ENCODE assay signal across 12 cellular contexts in the genomic region with DNA sequence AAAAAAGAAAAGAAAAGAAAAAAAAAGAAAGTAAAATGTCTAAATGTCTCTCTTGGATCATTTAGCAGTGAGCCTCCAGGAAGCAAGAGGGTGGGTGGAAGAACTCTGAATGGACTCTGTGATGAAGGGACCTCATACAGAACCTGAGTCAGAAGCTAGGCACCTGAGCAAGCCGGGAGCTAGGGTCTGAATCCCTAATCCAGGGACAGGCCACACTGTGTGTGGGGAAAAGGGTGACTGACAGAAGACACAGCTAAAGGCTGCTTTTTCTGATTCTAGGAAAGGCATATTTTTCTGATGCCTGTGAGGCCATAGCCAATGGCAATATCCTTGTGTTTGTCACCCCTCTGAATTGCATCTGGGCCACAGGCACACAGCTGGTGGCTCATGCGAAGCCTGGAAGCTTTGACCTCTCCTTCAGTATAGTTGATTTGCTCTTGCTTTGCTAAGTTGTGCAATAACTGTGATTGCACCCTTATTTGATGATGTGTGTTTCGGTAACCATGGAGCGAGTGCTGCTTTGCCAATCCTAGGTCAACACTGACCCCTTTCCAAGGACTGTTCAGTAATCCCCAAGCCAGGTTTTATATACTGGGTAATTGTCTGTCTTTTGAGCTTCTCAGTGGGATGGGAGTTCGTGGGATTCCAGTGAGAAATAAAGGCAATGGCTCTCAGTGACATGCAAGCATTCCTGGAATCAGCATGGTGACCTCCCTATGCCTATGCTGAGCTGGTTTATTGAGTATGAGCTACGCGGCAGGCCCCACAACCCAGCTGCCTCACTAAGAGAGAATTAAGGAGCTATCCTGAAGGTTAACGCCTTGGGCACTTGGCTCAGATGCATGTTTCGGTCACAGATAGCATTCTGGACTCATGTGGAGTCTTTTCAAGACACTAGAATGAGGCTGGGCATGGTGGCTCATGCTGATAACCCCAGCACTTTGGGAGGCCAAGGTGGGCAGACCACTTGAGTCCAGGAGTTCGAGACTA. TPM values are rescaled to one million over a fixed set of nuclear protein-coding genes. Genes with fewer than 3 reads are reported as not detected.
DNase-seq lines count a peak whose midpoint lies in the region; ATAC-seq and TF ChIP-seq lines count a peak whose summit lies in the region.
"Had no signal": no experiment of that assay in that cellular context is flagged by ENCODE, and none has a peak within 500 bp of the region (broad histone marks: within the 10 kb centered on the region; RNA-seq: fewer than 3 reads in every experiment).

No MANE protein-coding gene starts in this region.

- intact Hi-C loops in Panc1 (cut with micrococcal nuclease; ENCODE audit: unreplicated experiment): no loop called here
- intact Hi-C loops in CD4-positive, alpha-beta memory T cell (cut with micrococcal nuclease): no loop called here

- no peaks in the 10 kb centered on the region for H3K36me3 Mint-ChIP-seq in CD4-positive, alpha-beta memory T cell

- no TSS peak for BruUV-seq in Panc1 (replicated peaks; lab: Mats Ljungman, UMichigan)

- no peaks in the 10 kb centered on the region for H3K4me1 ChIP-seq in Panc1 (ENCODE audit: control insufficient read depth, insufficient read depth, low read length)
- H3K4me1 ChIP-seq in CD4-positive, alpha-beta memory T cell (ENCODE audit: insufficient read depth, low read length): no peaks in the 10 kb centered on the region
- H3K4me1 ChIP-seq: ascending aorta had no signal

- no peak overlapping the region for H3K27ac ChIP-seq in Panc1 (ENCODE audit: low read length)
- H3K27ac ChIP-seq in CD4-positive, alpha-beta memory T cell (ENCODE audit: low read depth, low read length): no peak overlapping the region
- H3K27ac ChIP-seq: ascending aorta, vagina had no signal

- no peak overlapping the region for H3K27ac Mint-ChIP-seq in CD4-positive, alpha-beta memory T cell

- no peaks in the 10 kb centered on the region for H3K9me3 Mint-ChIP-seq in CD4-positive, alpha-beta memory T cell

- no peaks in the 10 kb centered on the region for H3K27me3 Mint-ChIP-seq in CD4-positive, alpha-beta memory T cell

- no peaks in the 10 kb centered on the region for H3K9me3 ChIP-seq in Panc1 (ENCODE audit: control insufficient read depth, insufficient read depth, low read depth, low read length)
- no peaks in the 10 kb centered on the region for H3K9me3 ChIP-seq in CD4-positive, alpha-beta memory T cell (ENCODE audit: control insufficient read depth in 1 of 2, low read length in 2 of 2)
- H3K9me3 ChIP-seq: ascending aorta, SK-N-SH, vagina had no signal

- H3K27me3 ChIP-seq in Panc1 (ENCODE audit: control insufficient read depth, insufficient read depth, low read length): no peaks in the 10 kb centered on the region
- no peaks in the 10 kb centered on the region for H3K27me3 ChIP-seq in CD4-positive, alpha-beta memory T cell (ENCODE audit: insufficient read depth, low read length)
- H3K27me3 ChIP-seq: ascending aorta, vagina had no signal

- H3K4me3 Mint-ChIP-seq in CD4-positive, alpha-beta memory T cell: no peak overlapping the region

- CTCF ChIA-PET in Panc1 (lab: Charles Lee): interaction anchor here (0.7 kb wide), 1 partner anchor 325 kb away, joined by 6 read pairs; no protein-coding TSS in a partner anchor
- CTCF ChIA-PET in CD4-positive, alpha-beta memory T cell (lab: Charles Lee; ENCODE audit: partially characterized antibody): no interaction called here

- DNase-seq in AG09309 (ENCODE audit: low read depth) (peak; percentile 37), Panc1 (ENCODE audit: low read depth, low spot score) (no peak), fibroblast of villous mesenchyme (ENCODE audit: low read depth) (peak; percentile 79), omental fat pad (ENCODE audit: low spot score) (no peak), dermis blood vessel endothelial cell (no peak)
- no peak for DNase-seq in activated CD4-positive, alpha-beta T cell treated with anti-CD3 and anti-CD28 coated beads for 4 hours
- DNase-seq in CD4-positive, alpha-beta memory T cell: no peak
- DNase-seq: NCI-H446, SK-N-SH had no signal

- POLR2A ChIA-PET in Panc1 (lab: Charles Lee): no interaction called here
- POLR2A ChIA-PET in CD4-positive, alpha-beta memory T cell (lab: Charles Lee; ENCODE audit: partially characterized antibody): no interaction called here

- H3K4me1 Mint-ChIP-seq in CD4-positive, alpha-beta memory T cell: no peaks in the 10 kb centered on the region

- in situ Hi-C loops in Panc1 (cut with HindIII; ENCODE audit: low pct_unique_long_range_greater_than_20kb, low sequenced_read_pairs): no loop called here

- TF ChIP-seq CTCF in AG09309 (IDR thresholded peaks at IDR 0.05; ENCODE audit: control insufficient read depth, insufficient read depth, low read depth, low read length, missing control alignments) (no peak), Panc1 (IDR thresholded peaks at IDR 0.05) (no peak), fibroblast of villous mesenchyme (IDR thresholded peaks at IDR 0.05; ENCODE audit: insufficient read depth, low read depth, low read length) (no peak), omental fat pad (IDR thresholded peaks at IDR 0.05) (no peak)

- H3K4me3 ChIP-seq in AG09309 (ENCODE audit: control insufficient read depth, low read depth, low read length) (no peak overlapping the region), Panc1 (ENCODE audit: low read depth in 2 of 2, low read length in 2 of 2) (no peak overlapping the region), fibroblast of villous mesenchyme (ENCODE audit: low read depth, low read length) (no peak overlapping the region)
- no peak overlapping the region for H3K4me3 ChIP-seq in CD4-positive, alpha-beta memory T cell (ENCODE audit: low read length in 2 of 2)
- H3K4me3 ChIP-seq: ascending aorta, vagina had no signal

- ATAC-seq in Panc1: 0 out of 2 replicates have a peak, but pooled peaks have one; percentile 32
- peak; percentile 91 for ATAC-seq in omental fat pad (ENCODE audit: low FRiP score)
- ATAC-seq in HG03139 (IDR thresholded peaks at IDR 0.05; ENCODE audit: unreplicated experiment): no peak

- H3K36me3 ChIP-seq in Panc1 (ENCODE audit: control insufficient read depth, insufficient read depth, low read length): no peaks in the 10 kb centered on the region
- no peaks in the 10 kb centered on the region for H3K36me3 ChIP-seq in CD4-positive, alpha-beta memory T cell (ENCODE audit: insufficient read depth, low read length)
- H3K36me3 ChIP-seq: ascending aorta, vagina had no signal

RNA-seq across cellular contexts. Expression of a gene that starts 49.0 kb away (rescaled TPM):
- total RNA-seq in Panc1 (2021; ENCODE audit: unreplicated experiment): 21.7 TPM
- 10.2 TPM for polyA plus RNA-seq in Panc1 (2012; ENCODE audit: insufficient read length)
- total RNA-seq in fibroblast of villous mesenchyme: 8.4 and 11.2 TPM in 2 replicates
- 10 to 100 TPM; 12.2 to 19.5 (median 18.1) TPM for total RNA-seq in omental fat pad
- 7.3 and 13.9 TPM in 2 replicates for total RNA-seq in dermis blood vessel endothelial cell
- total RNA-seq in CD4-positive, alpha-beta memory T cell: 10 to 100 TPM; 13.9 to 14.7 TPM
- polyA plus RNA-seq in CD4-positive, alpha-beta memory T cell: 1 to 10 TPM; 6.7 to 8.2 TPM

Comparison
In these comparisons a context has a peak if more than half of its experiments do, and no peak if none do; other contexts are left out.
1. DNase-seq: peak in AG09309 (single experiment) and fibroblast of villous mesenchyme (single experiment); none in Panc1 (single experiment), omental fat pad (single experiment), dermis blood vessel endothelial cell (single experiment), activated CD4-positive, alpha-beta T cell treated with anti-CD3 and anti-CD28 coated beads for 4 hours (0 of 2) and CD4-positive, alpha-beta memory T cell (0 of 5).